ENCODE assay signal across 29 cellular contexts in genomic region chr5:42543774-42544173, GRCh38.
"Had no signal": no experiment of that assay in that cellular context is flagged by ENCODE, and none has a peak within 500 bp of the region (broad histone marks: within the 10 kb centered on the region; RNA-seq: fewer than 3 reads in every experiment).

No MANE protein-coding gene starts in this region.

- FAIRE-seq: urothelium cell line had no signal

- H2AFZ ChIP-seq: neural progenitor cell had no signal

- H3K27ac ChIP-seq: neural progenitor cell, ovary, prostate gland, right atrium auricular region, skin epidermis, spleen, thoracic aorta, thyroid gland, tibial nerve, upper lobe of left lung, vagina had no signal

- H3K4me1 Mint-ChIP-seq: naive thymus-derived CD4-positive, alpha-beta T cell; natural killer cell; stimulated activated memory B cell treated with anti-CD40 and anti-IgM and Interleukin-4, amounts not matched to agents 10 μg/mL and 1 μg/mL and 100 μg/mL, for 72 hours; stimulated activated naive CD8-positive, alpha-beta T cell treated with anti-CD3 and anti-CD28 coated beads, Interleukin-15, amount 100 ng/mL, for 72 hours had no signal

- DNase-seq: naive thymus-derived CD4-positive, alpha-beta T cell; natural killer cell; occipital lobe; ovary; retina; spleen; stimulated activated CD4-positive, alpha-beta T cell treated with anti-CD3 and anti-CD28 coated beads, Interleukin-12 subunit alpha, Interleukin-12 subunit beta, amount 100 ng/mL, for 4 hours; stimulated activated CD4-positive, alpha-beta T cell treated with anti-CD3 and anti-CD28 coated beads, Interleukin-1b, Interleukin-23, amount 100 ng/mL, for 48 hours; stimulated activated CD4-positive, alpha-beta T cell treated with anti-CD3 and anti-CD28 coated beads, Interleukin-4, amount 100 ng/mL, for 1 hour; stimulated activated CD4-positive, alpha-beta T cell treated with anti-CD3 and anti-CD28 coated beads, Interleukin-4, amount 100 ng/mL, for 4 hours; stimulated activated CD8-positive, alpha-beta memory T cell treated with anti-CD3 and anti-CD28 coated beads, Interleukin-4, amount 100 ng/mL, for 48 hours; stimulated activated naive CD4-positive, alpha-beta T cell; stimulated activated naive CD8-positive, alpha-beta T cell treated with anti-CD3 and anti-CD28 coated beads, Interleukin-15, amount 100 ng/mL, for 72 hours; stimulated activated naive CD8-positive, alpha-beta T cell treated with anti-CD3 and anti-CD28 coated beads, Interleukin-15, Interleukin-2, amounts not matched to agents 100 U/mL and 50 U/mL, for 24 hours; thyroid gland; trophoblast cell; upper lobe of left lung had no signal

- ATAC-seq: naive thymus-derived CD4-positive, alpha-beta T cell; natural killer cell; sciatic nerve; stimulated activated memory B cell treated with anti-CD40 and anti-IgM and Interleukin-4, amounts not matched to agents 10 μg/mL and 1 μg/mL and 100 μg/mL, for 72 hours; stimulated activated naive CD8-positive, alpha-beta T cell treated with anti-CD3 and anti-CD28 coated beads, Interleukin-15, amount 100 ng/mL, for 72 hours; stimulated activated naive CD8-positive, alpha-beta T cell treated with anti-CD3 and anti-CD28 coated beads, Interleukin-15, Interleukin-2, amounts not matched to agents 100 U/mL and 50 U/mL, for 24 hours had no signal

- H3K9ac ChIP-seq: neural progenitor cell had no signal

- H3K27ac Mint-ChIP-seq: naive thymus-derived CD4-positive, alpha-beta T cell; natural killer cell; nephron; neural progenitor cell; stimulated activated memory B cell treated with anti-CD40 and anti-IgM and Interleukin-4, amounts not matched to agents 10 μg/mL and 1 μg/mL and 100 μg/mL, for 72 hours; stimulated activated naive CD8-positive, alpha-beta T cell treated with anti-CD3 and anti-CD28 coated beads, Interleukin-15, amount 100 ng/mL, for 72 hours had no signal

- H3K27me3 Mint-ChIP-seq: stimulated activated naive CD8-positive, alpha-beta T cell treated with anti-CD3 and anti-CD28 coated beads, Interleukin-15, amount 100 ng/mL, for 72 hours had no signal

- H3K36me3 ChIP-seq: neural progenitor cell, ovary, prostate gland, right atrium auricular region, spleen, thoracic aorta, thyroid gland, tibial nerve, upper lobe of left lung, vagina had no signal

- H3K9me3 ChIP-seq: ovary, prostate gland, thyroid gland, vagina had no signal

- H3K4me3 Mint-ChIP-seq: naive thymus-derived CD4-positive, alpha-beta T cell; natural killer cell; nephron; neural progenitor cell; stimulated activated memory B cell treated with anti-CD40 and anti-IgM and Interleukin-4, amounts not matched to agents 10 μg/mL and 1 μg/mL and 100 μg/mL, for 72 hours; stimulated activated naive CD8-positive, alpha-beta T cell treated with anti-CD3 and anti-CD28 coated beads, Interleukin-15, amount 100 ng/mL, for 72 hours had no signal

- H3K4me1 ChIP-seq: neural progenitor cell, prostate gland, spleen, thyroid gland, vagina had no signal

- H3K4me3 ChIP-seq: neural progenitor cell, ovary, prostate gland, right atrium auricular region, skin epidermis, smooth muscle cell, spleen, thoracic aorta, thyroid gland, tibial nerve, upper lobe of left lung, vagina had no signal

- H3K4me2 ChIP-seq: neural progenitor cell, smooth muscle cell had no signal

- H3K27me3 ChIP-seq: neural progenitor cell, ovary, right atrium auricular region, spleen, thyroid gland, tibial nerve, upper lobe of left lung, vagina had no signal

- H3K36me3 Mint-ChIP-seq: natural killer cell, neural progenitor cell had no signal
